In the genomic region with DNA sequence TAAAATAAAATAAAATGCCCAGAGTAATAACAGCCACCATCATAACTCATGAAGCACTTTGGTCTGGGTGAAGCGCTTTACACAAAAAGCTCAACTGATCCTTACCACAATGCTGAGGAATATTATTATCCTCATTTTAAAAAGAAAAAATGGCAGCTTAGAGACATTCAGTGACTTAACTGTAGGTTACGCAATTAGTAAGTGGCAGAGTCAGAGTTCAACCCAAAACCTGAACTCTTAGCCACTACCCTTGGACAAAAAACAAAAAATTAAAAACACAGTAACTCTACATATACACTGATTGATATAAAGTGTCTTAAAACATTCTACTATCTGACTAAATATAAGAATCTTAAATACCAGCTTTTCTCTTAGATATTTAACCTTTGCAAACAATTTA, we compare ENCODE assay signal across 27 cellular contexts. TPM values are rescaled to one million over a fixed set of nuclear protein-coding genes. Genes with fewer than 3 reads are reported as not detected.
"Had no signal": no experiment of that assay in that cellular context is flagged by ENCODE, and none has a peak within 500 bp of the region (broad histone marks: within the 10 kb centered on the region; RNA-seq: fewer than 3 reads in every experiment).

No MANE protein-coding gene starts in this region.

- H3K27me3 ChIP-seq: ascending aorta had no signal

- H3K9me3 ChIP-seq: ascending aorta had no signal

- H3K36me3 ChIP-seq: ascending aorta had no signal

- H3K27ac ChIP-seq: ascending aorta, coronary artery, dorsolateral prefrontal cortex had no signal

- H3K4me1 ChIP-seq: ascending aorta had no signal

- FAIRE-seq: bronchial epithelial cell, frontal cortex had no signal

- H3K4me3 ChIP-seq: ascending aorta, coronary artery, dorsolateral prefrontal cortex had no signal

- DNase-seq: activated CD4-positive, alpha-beta memory T cell treated with anti-CD3 and anti-CD28 coated beads, Interleukin-2, amount 10 ng/mL, durations not matched to agents 7 days and 5 days; activated CD4-positive, alpha-beta T cell treated with anti-CD3 and anti-CD28 coated beads for 36 hours; activated CD4-positive, alpha-beta T cell treated with anti-CD3 and anti-CD28 coated beads, Interleukin-2, amount 10 ng/mL, durations not matched to agents 7 days and 5 days; activated CD4-positive, alpha-beta T cell treated with anti-CD3 and anti-CD28 coated beads, Interleukin-2, amount 50 U/mL, for 4 hours; activated CD4-positive, CD25-positive, alpha-beta regulatory T cell; activated CD4-positive, CD25-positive, alpha-beta regulatory T cell treated with anti-CD3 and anti-CD28 coated beads, Interleukin-2, amount 50 U/mL, for 72 hours; activated CD8-positive, alpha-beta memory T cell treated with anti-CD3 and anti-CD28 coated beads, Interleukin-2, amount 50 U/mL, for 48 hours; activated gamma-delta T cell; activated naive CD4-positive, alpha-beta T cell; activated naive CD4-positive, alpha-beta T cell treated with anti-CD3 and anti-CD28 coated beads, Interleukin-2, amount 10 ng/mL, durations not matched to agents 7 days and 5 days; activated naive CD8-positive, alpha-beta T cell treated with anti-CD3 and anti-CD28 coated beads, Interleukin-2, amount 10 ng/mL, durations not matched to agents 7 days and 5 days; activated T-cell treated with anti-CD3 and anti-CD28 coated beads for 4 hours; activated T-cell treated with anti-CD3 and anti-CD28 coated beads, Interleukin-2, amount 50 U/mL, for 24 hours; activated T-cell treated with anti-CD3 and anti-CD28 coated beads, Interleukin-2, amount 50 U/mL, for 72 hours; dorsolateral prefrontal cortex; effector memory CD4-positive, alpha-beta T cell; endodermal cell; foreskin fibroblast; head of caudate nucleus; T-helper 2 cell had no signal

- ATAC-seq: activated CD4-positive, alpha-beta T cell treated with anti-CD3 and anti-CD28 coated beads for 36 hours; activated naive CD4-positive, alpha-beta T cell treated with anti-CD3 and anti-CD28 coated beads, Interleukin-2, amount 50 U/mL, for 72 hours; activated T-cell treated with anti-CD3 and anti-CD28 coated beads, Interleukin-2, amount 50 U/mL, for 72 hours; esophagus mucosa had no signal

RNA-seq across cellular contexts. Expression of a gene that starts 34.9 kb away (rescaled TPM):
- total RNA-seq: activated CD4-positive, alpha-beta memory T cell treated with anti-CD3 and anti-CD28 coated beads, Interleukin-2, amount 10 ng/mL, durations not matched to agents 7 days and 5 days; activated CD4-positive, alpha-beta T cell treated with anti-CD3 and anti-CD28 coated beads, Interleukin-2, amount 10 ng/mL, durations not matched to agents 7 days and 5 days; activated naive CD4-positive, alpha-beta T cell treated with anti-CD3 and anti-CD28 coated beads, Interleukin-2, amount 50 U/mL, for 72 hours; activated naive CD8-positive, alpha-beta T cell treated with anti-CD3 and anti-CD28 coated beads, Interleukin-2, amount 10 ng/mL, durations not matched to agents 7 days and 5 days; T-helper 1 cell treated with Interleukin-12 subunit alpha and Interleukin-12 subunit beta and Interleukin-4 antibody, amounts not matched to agents 30 ng/mL and 1 ng/mL, for 36 hours had no signal
